12 cellular contexts compared by ENCODE assay signal in the genomic region with DNA sequence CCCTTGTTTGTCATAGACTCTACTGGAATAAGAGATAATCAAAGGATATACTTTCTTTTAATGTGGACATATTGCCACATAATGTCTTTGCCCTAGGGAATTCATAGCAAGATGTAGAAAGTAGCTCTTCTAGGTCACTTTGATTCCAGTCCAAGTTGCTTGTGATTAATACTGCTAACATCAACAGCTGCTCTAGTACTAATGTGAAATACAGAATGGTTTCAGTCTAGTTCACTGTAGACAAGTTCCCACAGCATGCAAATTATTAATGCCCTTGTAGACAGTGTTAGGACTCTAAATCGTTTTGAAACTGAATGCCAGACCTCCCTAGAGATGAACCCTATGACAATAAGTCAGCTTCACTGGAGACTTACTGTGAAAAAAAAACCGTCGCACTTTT.
A peak's percentile ranks its signal among the peaks of the same experiment; 100 is the strongest.
DNase-seq lines count a peak whose midpoint lies in the region; ATAC-seq and TF ChIP-seq lines count a peak whose summit lies in the region.
"Had no signal": no experiment of that assay in that cellular context is flagged by ENCODE, and none has a peak within 500 bp of the region (broad histone marks: within the 10 kb centered on the region; RNA-seq: fewer than 3 reads in every experiment).

No MANE protein-coding gene starts in this region.

- peaks cover 0 to 4% of the 10 kb centered on the region in 2 donors for H3K9me3 Mint-ChIP-seq in activated naive CD4-positive, alpha-beta T cell treated with anti-CD3 and anti-CD28 coated beads, Interleukin-2, amount 50 U/mL, for 72 hours
- H3K9me3 Mint-ChIP-seq: activated T-cell treated with anti-CD3 and anti-CD28 coated beads, Interleukin-2, amount 50 U/mL, for 4 hours had no signal

- no peak overlapping the region for H3K4me3 ChIP-seq in fibroblast of pulmonary artery (replicated peaks; ENCODE audit: low read depth, low read length)

- DNase-seq in NCI-H1436 treated with DMSO at 0.1 percent for 48 hours (lab: John Stamatoyannopoulos, UW) = peak; percentile 4
- no peak for DNase-seq in NCI-H1436 (lab: John Stamatoyannopoulos, UW)
- DNase-seq in fibroblast of pulmonary artery (ENCODE audit: low read depth) = peak; percentile 4
- DNase-seq in HPDE6-E6E7 (ENCODE audit: extremely low spot score) = no peak
- no peak for DNase-seq in activated naive CD4-positive, alpha-beta T cell treated with anti-CD3 and anti-CD28 coated beads, Interleukin-2, amount 50 U/mL, for 72 hours (ENCODE audit: low spot score in 2 of 2)
- no peak for DNase-seq in DMS153 treated with DMSO at 0.1 percent for 48 hours (lab: John Stamatoyannopoulos, UW; ENCODE audit: unreplicated experiment)
- DNase-seq: activated T-cell treated with anti-CD3 and anti-CD28 coated beads, Interleukin-2, amount 50 U/mL, for 4 hours; brain microvascular endothelial cell; Calu3; NCI-H1105 treated with DMSO at 0.1 percent for 48 hours had no signal

- ATAC-seq in HG02588 (IDR thresholded peaks at IDR 0.05; ENCODE audit: unreplicated experiment) (peak; percentile 88), HG03342 (IDR thresholded peaks at IDR 0.05; ENCODE audit: unreplicated experiment) (peak; percentile 88)
- no peak for ATAC-seq in activated naive CD4-positive, alpha-beta T cell treated with anti-CD3 and anti-CD28 coated beads, Interleukin-2, amount 50 U/mL, for 72 hours
- ATAC-seq: activated T-cell treated with anti-CD3 and anti-CD28 coated beads, Interleukin-2, amount 50 U/mL, for 4 hours had no signal

- no peak overlapping the region for H3K27ac Mint-ChIP-seq in activated naive CD4-positive, alpha-beta T cell treated with anti-CD3 and anti-CD28 coated beads, Interleukin-2, amount 50 U/mL, for 72 hours

- no peaks in the 10 kb centered on the region for H3K36me3 Mint-ChIP-seq in activated naive CD4-positive, alpha-beta T cell treated with anti-CD3 and anti-CD28 coated beads, Interleukin-2, amount 50 U/mL, for 72 hours

- TF ChIP-seq CTCF in fibroblast of pulmonary artery (IDR thresholded peaks at IDR 0.05; ENCODE audit: low read length, missing control alignments) = no peak

Comparison
In these comparisons a context has a peak if more than half of its experiments do, and no peak if none do; other contexts are left out.
1. DNase-seq: peak in NCI-H1436 treated with DMSO at 0.1 percent for 48 hours (single experiment) and fibroblast of pulmonary artery (single experiment); none in NCI-H1436 (single experiment), HPDE6-E6E7 (single experiment), activated naive CD4-positive, alpha-beta T cell treated with anti-CD3 and anti-CD28 coated beads, Interleukin-2, amount 50 U/mL, for 72 hours (0 of 2) and DMS153 treated with DMSO at 0.1 percent for 48 hours (single experiment).
2. ATAC-seq: peak in HG02588 (single experiment) and HG03342 (single experiment); none in activated naive CD4-positive, alpha-beta T cell treated with anti-CD3 and anti-CD28 coated beads, Interleukin-2, amount 50 U/mL, for 72 hours (0 of 2).